Comparison of ENCODE assay signal across 8 cellular contexts in the genomic region with DNA sequence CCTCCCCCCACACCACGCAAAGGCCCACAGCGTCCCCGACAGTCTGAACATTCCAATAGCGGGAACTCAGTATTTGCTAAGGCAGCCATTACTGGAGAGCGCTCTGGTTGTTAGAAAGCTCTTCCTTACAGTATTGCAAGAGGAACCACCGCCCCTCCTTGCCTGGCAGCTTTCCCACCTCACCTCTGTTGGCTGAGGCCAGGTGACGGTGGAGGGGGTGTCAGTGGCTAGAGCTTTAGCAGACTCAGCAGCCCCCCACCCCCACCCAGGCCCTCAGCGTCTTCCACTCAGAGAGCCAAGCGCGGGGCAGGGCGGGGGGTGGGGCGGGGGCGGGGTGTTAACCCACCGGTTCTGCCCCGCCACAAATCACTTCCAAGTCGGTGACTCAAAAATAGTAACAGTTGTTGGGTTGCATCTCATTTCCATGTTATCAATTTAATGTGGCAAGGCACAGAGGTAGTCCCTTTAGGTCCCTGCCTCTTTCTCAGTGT. TPM values are rescaled to one million over a fixed set of nuclear protein-coding genes. Genes with fewer than 3 reads are reported as not detected.
DNase-seq lines count a peak whose midpoint lies in the region; ATAC-seq and TF ChIP-seq lines count a peak whose summit lies in the region.

No MANE protein-coding gene starts in this region.

- TF ChIP-seq POLR2A in Raji (IDR thresholded peaks at IDR 0.05; ENCODE audit: insufficient read depth, low read depth, low read length) (0 out of 2 replicates have a peak, but pooled peaks have one; percentile 18), thyroid gland (IDR thresholded peaks at IDR 0.05) (no peak)

- H3K4me3 ChIP-seq in thyroid gland (replicated peaks in 1 of 3), result peak overlapping the region in 1 of 3 donors; percentile 50

- peak overlapping the region; percentile 94 to 96 (median 94) for H3K27ac ChIP-seq in thyroid gland

- WGBS in thyroid gland, 2 donors, result 6 to 7% methylated on average over 10 to 16 of the region's 16 CpGs

- H3K27me3 ChIP-seq in thyroid gland, result no peaks in the 10 kb centered on the region

- H3K4me1 ChIP-seq in thyroid gland, result peaks cover 45 to 64% of the 10 kb centered on the region in 2 donors

- DNase-seq in DMS79 treated with DMSO at 0.1 percent for 48 hours (lab: John Stamatoyannopoulos, UW), result peak; percentile 94
- peak; percentile 52 for DNase-seq in LHCN-M2 (ENCODE audit: low read depth)
- DNase-seq in cerebellar cortex (ENCODE audit: low spot score), result peak; percentile 85
- peak; percentile 35 for DNase-seq in medulla oblongata (ENCODE audit: extremely low spot score)
- DNase-seq in thyroid gland, result peak; percentile 68 to 73
- no peak for DNase-seq in effector CD4-positive, alpha-beta T cell

- intact Hi-C loops in thyroid gland (cut with DNase I), result loop anchor here (5.0 kb wide), 1 partner anchor 102 kb away; a partner anchor contains a TSS

- H3K9me3 ChIP-seq in thyroid gland, result no peaks in the 10 kb centered on the region

- ATAC-seq in HG03469 (IDR thresholded peaks at IDR 0.05; ENCODE audit: unreplicated experiment), result no peak

- no peaks in the 10 kb centered on the region for H3K36me3 ChIP-seq in thyroid gland

- TF ChIP-seq CTCF in thyroid gland (IDR thresholded peaks at IDR 0.05), result no peak

RNA-seq across cellular contexts. Expression of a gene that starts 2.3 kb away (rescaled TPM):
- 18.7 and 20.4 TPM in 2 replicates for total RNA-seq in LHCN-M2 (2014; rRNA removed)
- polyA plus RNA-seq in LHCN-M2 (2012), result 9.9 TPM
- total RNA-seq in thyroid gland, result 10 to 100 TPM; 22.0 to 30.4 (median 26.4) TPM

RNA-seq across cellular contexts. Expression of a gene that starts 2.6 kb away (rescaled TPM):
- 0.58 and 1.0 TPM in 2 replicates for total RNA-seq in LHCN-M2 (2014; rRNA removed)
- 0.87 TPM for polyA plus RNA-seq in LHCN-M2 (2012)
- 1 to 10 TPM; 2.0 to 3.6 (median 2.6) TPM for total RNA-seq in thyroid gland

RNA-seq across cellular contexts. Expression of a gene that starts 3.3 kb away (rescaled TPM):
- total RNA-seq in LHCN-M2 (2014; rRNA removed) (7.1 and 9.0 TPM in 2 replicates), thyroid gland (1 to 10 TPM; 2.3 to 4.2 (median 2.5) TPM)
- polyA plus RNA-seq in LHCN-M2 (2012), result 6.4 TPM

RNA-seq across cellular contexts. Expression of a gene that starts 20.0 kb away (rescaled TPM):
- total RNA-seq in LHCN-M2 (2014; rRNA removed), result 30.7 and 35.4 TPM in 2 replicates
- 30.3 TPM for polyA plus RNA-seq in LHCN-M2 (2012)
- 10 to 100 TPM; 20.4 to 38.7 (median 24.4) TPM for total RNA-seq in thyroid gland
